Comparison of ENCODE assay signal across 13 cellular contexts in the genomic region with DNA sequence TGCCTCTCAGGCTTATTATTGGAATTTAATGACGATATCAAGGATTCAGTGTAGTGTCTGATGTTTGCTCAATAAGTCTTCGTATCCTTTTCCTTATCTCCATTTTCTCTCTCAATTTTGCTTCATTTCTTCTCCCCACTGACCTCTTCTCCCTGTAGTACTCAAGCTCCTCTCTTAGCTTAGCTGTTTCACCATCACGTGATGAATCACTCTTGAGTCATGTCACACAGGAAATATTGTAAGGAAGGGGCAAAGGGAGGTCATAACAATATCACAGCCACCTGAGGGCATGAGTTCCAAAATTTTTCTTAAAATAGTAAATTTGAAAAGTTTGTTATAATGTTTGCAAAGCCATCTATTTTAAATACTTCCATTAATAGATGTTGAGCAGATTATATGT.
DNase-seq lines count a peak whose midpoint lies in the region; ATAC-seq, FAIRE-seq and TF ChIP-seq lines count a peak whose summit lies in the region.
"Had no signal": no experiment of that assay in that cellular context is flagged by ENCODE, and none has a peak within 500 bp of the region (broad histone marks: within the 10 kb centered on the region; RNA-seq: fewer than 3 reads in every experiment).

No MANE protein-coding gene starts in this region.

- intact Hi-C loops in naive thymus-derived CD4-positive, alpha-beta T cell (cut with micrococcal nuclease) = no loop called here

- CTCF ChIA-PET in naive thymus-derived CD4-positive, alpha-beta T cell (lab: Charles Lee) = interaction anchor here (0.6 kb wide), 1 partner anchor 40 kb away, joined by 4 read pairs; no protein-coding TSS in a partner anchor

- no peaks in the 10 kb centered on the region for H3K36me3 ChIP-seq in bronchial epithelial cell (ENCODE audit: control insufficient read depth, insufficient read depth, low read length)
- no peaks in the 10 kb centered on the region for H3K36me3 ChIP-seq in naive thymus-derived CD4-positive, alpha-beta T cell (ENCODE audit: control insufficient read depth in 2 of 3, insufficient read depth in 3 of 3, low read length in 3 of 3)
- H3K36me3 ChIP-seq: sigmoid colon had no signal

- H3K4me1 ChIP-seq in naive thymus-derived CD4-positive, alpha-beta T cell (ENCODE audit: control insufficient read depth in 2 of 2, insufficient read depth in 2 of 2, low read length in 2 of 2) = no peaks in the 10 kb centered on the region

- no peaks in the 10 kb centered on the region for H3K9me3 ChIP-seq in naive thymus-derived CD4-positive, alpha-beta T cell (ENCODE audit: control insufficient read depth in 2 of 3, low read length in 3 of 3)
- H3K9me3 ChIP-seq: sigmoid colon had no signal

- no peak overlapping the region for H3K4me3 Mint-ChIP-seq in naive thymus-derived CD4-positive, alpha-beta T cell
- no peak overlapping the region for H3K4me3 Mint-ChIP-seq in immature natural killer cell
- H3K4me3 Mint-ChIP-seq: effector memory CD8-positive, alpha-beta T cell had no signal

- peak; percentile 83 for ATAC-seq in naive thymus-derived CD4-positive, alpha-beta T cell
- ATAC-seq in HG02763 (IDR thresholded peaks at IDR 0.05; ENCODE audit: unreplicated experiment) (no peak), HG03521 (IDR thresholded peaks at IDR 0.05; ENCODE audit: unreplicated experiment) (no peak)
- ATAC-seq: effector memory CD8-positive, alpha-beta T cell had no signal

- no peak for TF ChIP-seq CTCF in bronchial epithelial cell (IDR thresholded peaks at IDR 0.05; ENCODE audit: insufficient read depth, low read length, severe bottlenecking)

- H3K27ac Mint-ChIP-seq in naive thymus-derived CD4-positive, alpha-beta T cell = no peak overlapping the region
- H3K27ac Mint-ChIP-seq in immature natural killer cell = no peak overlapping the region
- H3K27ac Mint-ChIP-seq: effector memory CD8-positive, alpha-beta T cell had no signal

- no peaks in the 10 kb centered on the region for H3K27me3 ChIP-seq in bronchial epithelial cell (ENCODE audit: control insufficient read depth, insufficient read depth, low read length)
- no peaks in the 10 kb centered on the region for H3K27me3 ChIP-seq in naive thymus-derived CD4-positive, alpha-beta T cell (ENCODE audit: control insufficient read depth in 2 of 2, insufficient read depth in 2 of 2, low read length in 2 of 2)
- H3K27me3 ChIP-seq: sigmoid colon had no signal

- FAIRE-seq in bronchial epithelial cell (lab: Jason Lieb, UNC) = no peak

- DNase-seq in EH (ENCODE audit: low read depth) (peak; percentile 82), NOMO-1 (lab: John Stamatoyannopoulos, UW; ENCODE audit: unreplicated experiment in 2 of 2) (peak; percentile 18 to 74), bronchial epithelial cell (ENCODE audit: low read depth) (peak; percentile 92), immature natural killer cell (no peak)
- DNase-seq in naive thymus-derived CD4-positive, alpha-beta T cell = no peak
- DNase-seq in stimulated activated CD4-positive, alpha-beta T cell treated with anti-CD3 and anti-CD28 coated beads, Interleukin-4, amount 100 ng/mL, for 4 hours = no peak
- DNase-seq: DMS79; effector memory CD8-positive, alpha-beta T cell; left cardiac atrium; sigmoid colon had no signal

- H3K9me3 Mint-ChIP-seq in naive thymus-derived CD4-positive, alpha-beta T cell = peaks cover 0 to 6% (median 0%) of the 10 kb centered on the region in 11 donors
- peaks cover 0 to 3% (median 2%) of the 10 kb centered on the region in 6 donors for H3K9me3 Mint-ChIP-seq in immature natural killer cell

- no peaks in the 10 kb centered on the region for H3K4me1 Mint-ChIP-seq in naive thymus-derived CD4-positive, alpha-beta T cell
- H3K4me1 Mint-ChIP-seq in immature natural killer cell = no peaks in the 10 kb centered on the region

- H3K27me3 Mint-ChIP-seq in naive thymus-derived CD4-positive, alpha-beta T cell = peaks cover 0 to 5% (median 0%) of the 10 kb centered on the region in 5 donors
- H3K27me3 Mint-ChIP-seq in immature natural killer cell (ENCODE audit: low read depth in 3 of 3) = peaks cover 2 to 4% (median 3%) of the 10 kb centered on the region in 3 donors
- H3K27me3 Mint-ChIP-seq: effector memory CD8-positive, alpha-beta T cell had no signal

- no peak overlapping the region for H3K4me3 ChIP-seq in bronchial epithelial cell (ENCODE audit: low read depth, low read length)
- no peak overlapping the region for H3K4me3 ChIP-seq in naive thymus-derived CD4-positive, alpha-beta T cell (ENCODE audit: low read length)
- H3K4me3 ChIP-seq: sigmoid colon had no signal

- H3K36me3 Mint-ChIP-seq in naive thymus-derived CD4-positive, alpha-beta T cell = no peaks in the 10 kb centered on the region
- no peaks in the 10 kb centered on the region for H3K36me3 Mint-ChIP-seq in immature natural killer cell

- POLR2A ChIA-PET in naive thymus-derived CD4-positive, alpha-beta T cell (lab: Charles Lee) = no interaction called here

- H3K27ac ChIP-seq in naive thymus-derived CD4-positive, alpha-beta T cell (ENCODE audit: low read depth, low read length) = no peak overlapping the region
- H3K27ac ChIP-seq: sigmoid colon, VCaP had no signal

Comparison
In these comparisons a context has a peak if more than half of its experiments do, and no peak if none do; other contexts are left out.
1. DNase-seq: peak in EH (single experiment), NOMO-1 (2 of 2) and bronchial epithelial cell (single experiment); none in naive thymus-derived CD4-positive, alpha-beta T cell (0 of 9), immature natural killer cell (0 of 3) and stimulated activated CD4-positive, alpha-beta T cell treated with anti-CD3 and anti-CD28 coated beads, Interleukin-4, amount 100 ng/mL, for 4 hours (0 of 2).